Comparison of ENCODE assay signal across 20 cellular contexts in the genomic region with DNA sequence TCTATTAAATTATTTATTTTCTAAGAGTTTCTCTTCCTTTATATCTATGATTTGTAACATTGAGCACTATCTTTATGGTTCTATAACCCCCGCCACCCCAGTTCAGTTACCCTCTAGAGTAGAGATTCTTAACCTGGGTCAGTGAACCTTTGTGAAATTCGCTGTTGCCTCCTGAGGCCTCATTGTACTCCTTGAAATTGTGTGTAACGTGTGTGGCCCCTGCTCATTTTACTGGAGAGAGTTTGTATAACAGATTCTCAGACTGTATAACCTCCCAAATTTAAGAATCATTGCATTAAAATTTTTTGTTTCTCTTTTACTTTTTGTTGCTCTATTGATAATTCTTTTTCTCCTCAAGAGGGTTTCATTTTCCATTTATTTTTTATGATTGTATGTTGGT.
DNase-seq lines count a peak whose midpoint lies in the region; ATAC-seq and TF ChIP-seq lines count a peak whose summit lies in the region.
"Had no signal": no experiment of that assay in that cellular context is flagged by ENCODE, and none has a peak within 500 bp of the region (broad histone marks: within the 10 kb centered on the region; RNA-seq: fewer than 3 reads in every experiment).

No MANE protein-coding gene starts in this region.

- no peak overlapping the region for H3K56ac ChIP-seq in IMR-90 (ENCODE audit: extremely low read depth, insufficient read depth, low read length)

- peak overlapping the region in 1 of 2 experiments; percentile 38; a peak in 1 of 4 replicates for H4K8ac ChIP-seq in IMR-90 (ENCODE audit: low read depth in 2 of 2, low read length in 2 of 2)
- no peak overlapping the region for H4K8ac ChIP-seq in mesenchymal stem cell (ENCODE audit: low read length)

- H2BK20ac ChIP-seq in IMR-90 (ENCODE audit: low read depth, low read length), result peak overlapping the region; percentile 78; the same call in 1 of the 2 replicates

- H3K4ac ChIP-seq in IMR-90 (ENCODE audit: low read depth, low read length) (peak overlapping the region; percentile 60; the same call in 1 of the 2 replicates), mesenchymal stem cell (ENCODE audit: low read depth in 1 of 2, low read length in 2 of 2) (peak overlapping the region in 1 of 2 experiments; percentile 58)

- POLR2A ChIA-PET in IMR-90 (lab: Charles Lee; ENCODE audit: unreplicated experiment) (no interaction called here), SK-N-SH (lab: Yijun Ruan, JAX) (no interaction called here), PC-9 (lab: Charles Lee; ENCODE audit: unreplicated experiment) (no interaction called here)

- H3K9me3 ChIP-seq in IMR-90 (ENCODE audit: control insufficient read depth, insufficient read depth, low read length) (no peaks in the 10 kb centered on the region), SK-N-SH (no peaks in the 10 kb centered on the region), mesenchymal stem cell (ENCODE audit: control insufficient read depth, low read length) (no peaks in the 10 kb centered on the region), spleen (no peaks in the 10 kb centered on the region), PC-9 (ENCODE audit: insufficient read depth, low read depth) (no peaks in the 10 kb centered on the region)
- H3K9me3 ChIP-seq: BLaER1 treated with 17β-estradiol and CSF1 and Interleukin-3, amounts not matched to agents 10 nM and 100 nM had no signal

- H3K79me1 ChIP-seq in IMR-90 (ENCODE audit: low read depth in 1 of 2, low read length in 2 of 2), result peaks cover 4 to 6% of the 10 kb centered on the region in 2 experiments; a peak in 1 of 4 replicates
- H3K79me1 ChIP-seq in mesenchymal stem cell (replicated peaks; ENCODE audit: low read length, poor library complexity, severe bottlenecking), result peaks cover 4% of the 10 kb centered on the region

- CTCF ChIA-PET in IMR-90 (lab: Yijun Ruan, JAX), result interaction anchor here (0.6 kb wide), 2 partner anchors 115 to 463 kb away, joined by 3 to 4 read pairs; no protein-coding TSS in a partner anchor
- CTCF ChIA-PET in SK-N-SH (lab: Yijun Ruan, JAX), result no interaction called here
- CTCF ChIA-PET in PC-9 (lab: Charles Lee), result no interaction called here

- H2BK15ac ChIP-seq in IMR-90 (ENCODE audit: low read depth, low read length) (peak overlapping the region; percentile 93; the same call in 2 of the 3 replicates), mesenchymal stem cell (ENCODE audit: low read depth, poor library complexity, severe bottlenecking) (no peak overlapping the region)

- no peak for TF ChIP-seq CTCF in IMR-90 (conservative IDR thresholded peaks at IDR 0.05; ENCODE audit: low read depth, low read length)
- no peak for TF ChIP-seq CTCF in SK-N-SH (IDR thresholded peaks at IDR 0.05)
- TF ChIP-seq CTCF in spleen (IDR thresholded peaks at IDR 0.05 in 8 of 11, conservative IDR thresholded peaks at IDR 0.05 in 3 of 11), result no peak
- TF ChIP-seq CTCF in PC-9 (conservative IDR thresholded peaks at IDR 0.05), result no peak

- intact Hi-C loops in IMR-90 (cut with micrococcal nuclease) (no loop called here), spleen (cut with DNase I; ENCODE audit: low total_unique reads) (no loop called here), PC-9 (cut with micrococcal nuclease; ENCODE audit: unreplicated experiment) (no loop called here)

- H3K4me1 ChIP-seq in IMR-90 (ENCODE audit: control insufficient read depth, insufficient read depth, low read length) (peaks cover 9% of the 10 kb centered on the region), SK-N-SH (ENCODE audit: control insufficient read depth in 1 of 2, insufficient read depth in 2 of 2, low read depth in 1 of 2, low read length in 1 of 2) (peaks cover 0 to under 1% of the 10 kb centered on the region in 2 experiments; a peak in 1 of 4 replicates), mesenchymal stem cell (ENCODE audit: control insufficient read depth, insufficient read depth, low read depth, low read length) (peaks cover 4% of the 10 kb centered on the region), spleen (no peaks in the 10 kb centered on the region), PC-9 (replicated peaks; ENCODE audit: insufficient read depth) (peaks cover 6% of the 10 kb centered on the region)
- H3K4me1 ChIP-seq: BLaER1 treated with 17β-estradiol and CSF1 and Interleukin-3, amounts not matched to agents 10 nM and 100 nM had no signal

- peak overlapping the region; percentile 54; the same call in 1 of the 2 replicates for H3K18ac ChIP-seq in IMR-90 (ENCODE audit: low read depth, low read length)
- H3K18ac ChIP-seq in mesenchymal stem cell (ENCODE audit: low read depth in 1 of 2, low read length in 2 of 2), result peak overlapping the region in 1 of 2 experiments; percentile 48

- H2AK9ac ChIP-seq in IMR-90 (replicated peaks; ENCODE audit: low read depth, low read length, poor library complexity), result no peak overlapping the region

- H3K23ac ChIP-seq in IMR-90 (ENCODE audit: low read depth, low read length) (no peak overlapping the region), mesenchymal stem cell (ENCODE audit: low read length in 2 of 2) (no peak overlapping the region)

- no peak for DNase-seq in IMR-90
- DNase-seq in SK-N-SH, result no peak
- DNase-seq in mesenchymal stem cell, result no peak
- no peak for DNase-seq in dermis blood vessel endothelial cell
- no peak for DNase-seq in spleen
- no peak for DNase-seq in NCI-H345 treated with DMSO at 0.1 percent for 48 hours (lab: John Stamatoyannopoulos, UW; ENCODE audit: unreplicated experiment)
- DNase-seq in PC-9, result no peak
- DNase-seq: CD8-positive, alpha-beta T cell; DMS153; H9; MM.1S; NCI-H1092; NCI-H1436; NCI-H187 treated with DMSO at 0.1 percent for 48 hours; NCI-H226; NCI-H524 treated with DMSO at 0.1 percent for 48 hours; RPMI8226; SHP77 had no signal

- peak overlapping the region; percentile 41; the same call in 1 of the 2 replicates for H3K9ac ChIP-seq in IMR-90 (ENCODE audit: low read depth, low read length)
- H3K9ac ChIP-seq in SK-N-SH, result peak overlapping the region; percentile 68; the same call in 1 of the 2 replicates
- H3K9ac ChIP-seq in mesenchymal stem cell (ENCODE audit: low read length), result no peak overlapping the region
- H3K9ac ChIP-seq: BLaER1 treated with 17β-estradiol and CSF1 and Interleukin-3, amounts not matched to agents 10 nM and 100 nM had no signal

- H4K5ac ChIP-seq in IMR-90 (ENCODE audit: low read depth, low read length), result peak overlapping the region; percentile 72

- H2AK5ac ChIP-seq in IMR-90 (ENCODE audit: low read depth, low read length) (no peak overlapping the region), mesenchymal stem cell (ENCODE audit: low read length, severe bottlenecking) (peak overlapping the region; percentile 78)

- WGBS in IMR-90 (ENCODE audit: extremely low coverage in 2 of 2, insufficient read length in 1 of 2), 2 experiments, result no CpG with 5 or more reads among the region's 3 CpGs
- WGBS in SK-N-SH (ENCODE audit: low lambda C conversion rate), result 72% methylated on average over 3 of the region's 3 CpGs
- WGBS in mesenchymal stem cell, result 100% methylated on average over 1 of the region's 3 CpGs
- WGBS in spleen, 5 donors, result 85 to 98% (median 91%) methylated on average over 3 of the region's 3 CpGs

- TF ChIP-seq RAD21 in IMR-90 (IDR thresholded peaks at IDR 0.05; ENCODE audit: low read length), result no peak
- TF ChIP-seq RAD21 in SK-N-SH (IDR thresholded peaks at IDR 0.05; ENCODE audit: low read length), result no peak

- H3K36me3 ChIP-seq in IMR-90 (ENCODE audit: control insufficient read depth, insufficient read depth, low read length) (no peaks in the 10 kb centered on the region), SK-N-SH (replicated peaks in 1 of 2; ENCODE audit: control insufficient read depth in 1 of 2, insufficient read depth in 2 of 2, low read length in 1 of 2) (peaks cover 2 to 14% of the 10 kb centered on the region in 2 experiments), mesenchymal stem cell (ENCODE audit: control insufficient read depth in 1 of 2, insufficient read depth in 2 of 2, low read depth in 1 of 2, low read length in 2 of 2) (no peaks in the 10 kb centered on the region), spleen (no peaks in the 10 kb centered on the region), PC-9 (ENCODE audit: low read depth) (no peaks in the 10 kb centered on the region)
- H3K36me3 ChIP-seq: BLaER1 treated with 17β-estradiol and CSF1 and Interleukin-3, amounts not matched to agents 10 nM and 100 nM had no signal

- ATAC-seq in IMR-90 (ENCODE audit: low read depth), result no peak
- ATAC-seq: CD8-positive, alpha-beta T cell; K562 had no signal

- no peak overlapping the region for H2BK12ac ChIP-seq in mesenchymal stem cell (ENCODE audit: low read length in 2 of 2)

- H2AFZ ChIP-seq in IMR-90 (replicated peaks; ENCODE audit: low read length, poor library complexity) (no peak overlapping the region), SK-N-SH (ENCODE audit: low read depth) (peak overlapping the region; percentile 73), mesenchymal stem cell (ENCODE audit: low read depth, low read length) (no peak overlapping the region), PC-9 (no peak overlapping the region)

- H4K20me1 ChIP-seq in IMR-90 (ENCODE audit: insufficient read depth, low read length) (no peaks in the 10 kb centered on the region), SK-N-SH (ENCODE audit: insufficient read depth) (no peaks in the 10 kb centered on the region), PC-9 (ENCODE audit: insufficient read depth) (no peaks in the 10 kb centered on the region)
- H4K20me1 ChIP-seq: BLaER1 treated with 17β-estradiol and CSF1 and Interleukin-3, amounts not matched to agents 10 nM and 100 nM had no signal

- peaks cover 18% of the 10 kb centered on the region for H3F3A ChIP-seq in SK-N-SH (replicated peaks; ENCODE audit: insufficient read depth)
- no peaks in the 10 kb centered on the region for H3F3A ChIP-seq in PC-9 (ENCODE audit: insufficient read depth, low read depth)

- in situ Hi-C loops in IMR-90 (cut with MboI; ENCODE audit: low sequenced_read_pairs), result no loop called here

- H3K9me2 ChIP-seq in SK-N-SH (no peaks in the 10 kb centered on the region), PC-9 (ENCODE audit: insufficient read depth) (no peaks in the 10 kb centered on the region; the same call in 1 of the 2 replicates)

- TF ChIP-seq POLR2A in IMR-90 (IDR thresholded peaks at IDR 0.05; ENCODE audit: low read depth, low read length) (no peak), spleen (IDR thresholded peaks at IDR 0.05) (no peak)

- H4K91ac ChIP-seq in IMR-90 (ENCODE audit: insufficient read depth, low read depth, low read length) (peak overlapping the region; percentile 77), mesenchymal stem cell (ENCODE audit: low read length) (no peak overlapping the region)

- H3K79me2 ChIP-seq in SK-N-SH (ENCODE audit: insufficient read depth) (peaks cover 92% of the 10 kb centered on the region), PC-9 (ENCODE audit: low read depth) (no peaks in the 10 kb centered on the region)

- BruUV-seq in IMR-90 (replicated peaks; lab: Mats Ljungman, UMichigan) (no TSS peak), PC-9 (replicated peaks; lab: Mats Ljungman, UMichigan) (no TSS peak)

- H2BK5ac ChIP-seq in IMR-90 (ENCODE audit: low read depth, low read length, poor library complexity, severe bottlenecking) (peak overlapping the region; percentile 10), mesenchymal stem cell (ENCODE audit: low read depth, low read length, poor library complexity, severe bottlenecking) (no peak overlapping the region)

- H3K27ac ChIP-seq in IMR-90 (ENCODE audit: insufficient read depth, low read length) (no peak overlapping the region), SK-N-SH (ENCODE audit: low read depth in 2 of 2, low read length in 1 of 2) (peak overlapping the region; percentile 94 to 99; a peak in 3 of 4 replicates), mesenchymal stem cell (ENCODE audit: low read length, poor library complexity, severe bottlenecking) (no peak overlapping the region), spleen (no peak overlapping the region), PC-9 (no peak overlapping the region)
- H3K27ac ChIP-seq: BLaER1 treated with 17β-estradiol and CSF1 and Interleukin-3, amounts not matched to agents 10 nM and 100 nM had no signal

- TF ChIP-seq EP300 in SK-N-SH (IDR thresholded peaks at IDR 0.05; ENCODE audit: borderline replicate concordance in 1 of 2, low read depth in 1 of 2, low read length in 1 of 2), result no peak

- H3K9me1 ChIP-seq in IMR-90 (ENCODE audit: insufficient read depth, low read length), result no peaks in the 10 kb centered on the region

- dilution Hi-C loops in IMR-90 (cut with HindIII; ENCODE audit: low sequenced_read_pairs, unreplicated experiment), result no loop called here

- H3K14ac ChIP-seq in IMR-90 (replicated peaks; ENCODE audit: low read depth, low read length) (peak overlapping the region; percentile 68), mesenchymal stem cell (ENCODE audit: low read length in 2 of 2) (no peak overlapping the region)

- H3K4me3 ChIP-seq in IMR-90 (ENCODE audit: insufficient read depth, low read depth, low read length), result no peak overlapping the region
- peak overlapping the region in 1 of 2 experiments; percentile 33; a peak in 2 of 4 replicates for H3K4me3 ChIP-seq in SK-N-SH (ENCODE audit: low read depth in 2 of 2, low read length in 1 of 2)
- H3K4me3 ChIP-seq in mesenchymal stem cell (ENCODE audit: insufficient read depth in 1 of 2, low read depth in 1 of 2, low read length in 2 of 2), result peak overlapping the region in 1 of 2 experiments; percentile 17
- H3K4me3 ChIP-seq in spleen, result no peak overlapping the region
- H3K4me3 ChIP-seq in PC-9, result no peak overlapping the region
- H3K4me3 ChIP-seq: BLaER1 treated with 17β-estradiol and CSF1 and Interleukin-3, amounts not matched to agents 10 nM and 100 nM; K562 had no signal

- H3K27me3 ChIP-seq in IMR-90 (ENCODE audit: control insufficient read depth, insufficient read depth, low read length) (no peaks in the 10 kb centered on the region), SK-N-SH (ENCODE audit: insufficient read depth) (no peaks in the 10 kb centered on the region), mesenchymal stem cell (ENCODE audit: control insufficient read depth in 1 of 2, insufficient read depth in 1 of 2, low read length in 2 of 2) (no peaks in the 10 kb centered on the region), spleen (replicated peaks in 1 of 7) (no peaks in the 10 kb centered on the region), PC-9 (ENCODE audit: insufficient read depth, low read depth) (no peaks in the 10 kb centered on the region)
- H3K27me3 ChIP-seq: BLaER1 treated with 17β-estradiol and CSF1 and Interleukin-3, amounts not matched to agents 10 nM and 100 nM had no signal

- H2BK120ac ChIP-seq in IMR-90 (ENCODE audit: low read depth, low read length) (peak overlapping the region; percentile 65; the same call in 1 of the 2 replicates), mesenchymal stem cell (ENCODE audit: low read depth, low read length) (no peak overlapping the region)

- H3K4me2 ChIP-seq in IMR-90 (ENCODE audit: low read depth, low read length) (peak overlapping the region; percentile 38), SK-N-SH (peak overlapping the region; percentile 64), mesenchymal stem cell (ENCODE audit: low read length, poor library complexity, severe bottlenecking) (no peak overlapping the region), PC-9 (no peak overlapping the region)
- H3K4me2 ChIP-seq: BLaER1 treated with 17β-estradiol and CSF1 and Interleukin-3, amounts not matched to agents 10 nM and 100 nM had no signal

Comparison
In these comparisons a context has a peak if more than half of its experiments do, and no peak if none do; other contexts are left out.
1. H3K27ac ChIP-seq: peak in SK-N-SH (2 of 2); none in IMR-90 (single experiment), mesenchymal stem cell (single experiment), spleen (0 of 8) and PC-9 (single experiment).
2. H3K4me2 ChIP-seq: peak in IMR-90 (single experiment) and SK-N-SH (single experiment); none in mesenchymal stem cell (single experiment) and PC-9 (single experiment).